ENCODE assay signal across 8 cellular contexts in the genomic region with DNA sequence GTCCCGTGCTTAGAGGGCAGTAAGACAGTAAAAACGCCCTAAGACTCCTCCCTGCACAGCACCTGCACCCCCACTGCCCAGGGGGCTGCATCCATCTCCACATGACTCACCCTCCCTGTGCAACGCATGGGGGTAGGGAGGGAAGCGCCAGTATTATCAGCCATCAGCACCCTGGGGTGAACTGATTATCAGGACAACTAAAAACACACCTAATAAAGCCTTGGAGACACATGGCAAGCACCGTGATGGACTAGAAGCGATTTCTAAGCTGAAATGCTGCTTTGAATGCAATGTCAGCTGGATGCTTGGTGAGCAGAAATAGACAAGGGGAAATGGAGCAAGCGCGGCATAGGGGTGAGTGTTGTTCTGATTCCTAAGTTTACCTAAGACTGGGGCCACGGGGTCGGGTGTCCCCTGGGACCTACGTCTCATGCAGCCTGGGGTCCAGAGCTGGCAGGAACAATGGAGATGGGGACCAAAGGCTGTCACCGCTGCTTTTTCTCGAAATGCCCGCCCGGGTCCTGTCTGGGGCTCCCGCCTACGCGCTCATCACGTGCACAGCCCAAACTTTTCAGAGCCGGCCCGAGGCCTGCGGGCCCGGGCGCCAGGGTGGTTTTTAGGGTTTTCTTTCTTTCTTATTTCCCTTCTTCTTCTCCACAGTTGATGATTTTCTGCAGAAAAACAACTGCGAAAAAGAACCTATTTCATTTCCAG. TPM values are rescaled to one million over a fixed set of nuclear protein-coding genes. Genes with fewer than 3 reads are reported as not detected.
A peak's percentile ranks its signal among the peaks of the same experiment; 100 is the strongest.
DNase-seq lines count a peak whose midpoint lies in the region; ATAC-seq, FAIRE-seq and TF ChIP-seq lines count a peak whose summit lies in the region.

No MANE protein-coding gene starts in this region.

- WGBS in mesodermal cell (ENCODE audit: insufficient coverage in 2 of 2), 2 experiments: 9 to 10% methylated on average over 11 to 13 of the region's 25 CpGs
- 10% methylated on average over 25 of the region's 25 CpGs for WGBS in upper lobe of left lung, 2 donors

- TF ChIP-seq EP300 in upper lobe of left lung (IDR thresholded peaks at IDR 0.05): no peak

- H3K27me3 ChIP-seq in SJCRH30: no peaks in the 10 kb centered on the region
- H3K27me3 ChIP-seq in upper lobe of left lung: no peaks in the 10 kb centered on the region

- TF ChIP-seq CTCF in upper lobe of left lung (IDR thresholded peaks at IDR 0.05) (no peak), D721Med (IDR thresholded peaks at IDR 0.05; ENCODE audit: insufficient read depth, missing control alignments) (no peak)

- no peaks in the 10 kb centered on the region for H3K9me3 ChIP-seq in SJCRH30 (replicated peaks)
- no peaks in the 10 kb centered on the region for H3K9me3 ChIP-seq in mesodermal cell (ENCODE audit: control insufficient read depth, low read length)
- no peaks in the 10 kb centered on the region for H3K9me3 ChIP-seq in upper lobe of left lung

- peak overlapping the region; percentile 94 for H3K4me3 ChIP-seq in SJCRH30
- H3K4me3 ChIP-seq in mesodermal cell (ENCODE audit: extremely low read depth, insufficient read depth, low read length, poor library complexity, severe bottlenecking): peak overlapping the region; percentile 45
- peak overlapping the region; percentile 62 to 80 (median 75) for H3K4me3 ChIP-seq in upper lobe of left lung

- no peak for TF ChIP-seq POLR2A in upper lobe of left lung (IDR thresholded peaks at IDR 0.05)

- ATAC-seq in GM18868 (IDR thresholded peaks at IDR 0.05; ENCODE audit: unreplicated experiment) (peak; percentile 34), HG03060 (IDR thresholded peaks at IDR 0.05; ENCODE audit: low read depth, unreplicated experiment) (peak; percentile 19), upper lobe of left lung (ENCODE audit: low FRiP score in 2 of 2) (peak; percentile 34 to 64)

- peak; percentile 37 for DNase-seq in Ammon's horn (ENCODE audit: low spot score)
- DNase-seq in SJCRH30: peak; percentile 58 to 62
- peak; percentile 66 for DNase-seq in ecto neural progenitor cell (ENCODE audit: low spot score)
- DNase-seq in upper lobe of left lung: no peak
- no peak for DNase-seq in D721Med (ENCODE audit: insufficient read length, low spot score)

- FAIRE-seq in D721Med (lab: Jason Lieb, UNC): no peak

- peaks cover 16% of the 10 kb centered on the region for H3K36me3 ChIP-seq in SJCRH30
- peaks cover under 1% of the 10 kb centered on the region for H3K36me3 ChIP-seq in mesodermal cell (ENCODE audit: control insufficient read depth, insufficient read depth, low read length)
- no peaks in the 10 kb centered on the region for H3K36me3 ChIP-seq in upper lobe of left lung

- peaks cover 52% of the 10 kb centered on the region for H3K4me1 ChIP-seq in SJCRH30
- H3K4me1 ChIP-seq in mesodermal cell (ENCODE audit: control insufficient read depth, insufficient read depth, low read length, poor library complexity, severe bottlenecking): peaks cover 16% of the 10 kb centered on the region
- peaks cover 16 to 37% (median 28%) of the 10 kb centered on the region in 4 donors for H3K4me1 ChIP-seq in upper lobe of left lung

- H3K27ac ChIP-seq in SJCRH30: peak overlapping the region; percentile 99
- H3K27ac ChIP-seq in mesodermal cell (ENCODE audit: low read depth, low read length, severe bottlenecking): peak overlapping the region; percentile 82
- H3K27ac ChIP-seq in upper lobe of left lung: peak overlapping the region; percentile 86 to 99 (median 90)

RNA-seq across cellular contexts. Expression of a gene that starts 0.7 kb away (rescaled TPM):
- 39.7 and 39.9 TPM in 2 replicates for total RNA-seq in SJCRH30 (2014; rRNA removed; shearing (Covaris generic))
- 18.1 TPM for polyA plus RNA-seq in mesodermal cell (2013, experiment 1 of 2)
- polyA plus RNA-seq in mesodermal cell (2013, experiment 2 of 2): 14.6 TPM
- 10 to 100 TPM; 35.3 to 76.4 (median 52.2) TPM for total RNA-seq in upper lobe of left lung

Comparison
In these comparisons a context has a peak if more than half of its experiments do, and no peak if none do; other contexts are left out.
1. DNase-seq: peak in Ammon's horn (single experiment), SJCRH30 (2 of 2) and ecto neural progenitor cell (single experiment); none in upper lobe of left lung (0 of 2) and D721Med (single experiment).
2. Peak in every context shown above with its lines, with median percentiles within 50 percentile points of each other: ATAC-seq, H3K27ac ChIP-seq and H3K4me3 ChIP-seq.